Comparison of ENCODE assay signal across 9 cellular contexts in genomic region chr1:36322085-36322785, GRCh38. TPM values are rescaled to one million over a fixed set of nuclear protein-coding genes. Genes with fewer than 3 reads are reported as not detected.
DNase-seq lines count a peak whose midpoint lies in the region; ATAC-seq and TF ChIP-seq lines count a peak whose summit lies in the region.
"Had no signal": no experiment of that assay in that cellular context is flagged by ENCODE, and none has a peak within 500 bp of the region (broad histone marks: within the 10 kb centered on the region; RNA-seq: fewer than 3 reads in every experiment).

No MANE protein-coding gene starts in this region.

- CTCF ChIA-PET in activated naive CD4-positive, alpha-beta T cell treated with anti-CD3 and anti-CD28 coated beads for 36 hours (lab: Charles Lee), result interaction anchor here (0.7 to 1.2 kb wide), 2 partner anchors 22 to 206 kb away, joined by 3 to 5 read pairs; no protein-coding TSS in a partner anchor

- H3K36me3 Mint-ChIP-seq in activated naive CD4-positive, alpha-beta T cell treated with anti-CD3 and anti-CD28 coated beads for 36 hours (ENCODE audit: low read depth), result no peaks in the 10 kb centered on the region
- peaks cover 16% of the 10 kb centered on the region for H3K36me3 Mint-ChIP-seq in dendritic cell treated with granulocyte-macrophage colony-stimulating factor and Interleukin-4, amounts not matched to agents 40 ng/mL and 50 ng/mL, for 4 days (ENCODE audit: low read depth)
- peaks cover 5% of the 10 kb centered on the region for H3K36me3 Mint-ChIP-seq in mesothelial cell of epicardium

- ATAC-seq in upper lobe of right lung (no peak), GM18502 (IDR thresholded peaks at IDR 0.05; ENCODE audit: poor library complexity, unreplicated experiment) (no peak)

- peak overlapping the region; percentile 53 for H3K4me3 Mint-ChIP-seq in activated naive CD4-positive, alpha-beta T cell treated with anti-CD3 and anti-CD28 coated beads for 36 hours
- peak overlapping the region; percentile 83 for H3K4me3 Mint-ChIP-seq in dendritic cell treated with granulocyte-macrophage colony-stimulating factor and Interleukin-4, amounts not matched to agents 40 ng/mL and 50 ng/mL, for 4 days
- peak overlapping the region; percentile 79 for H3K4me3 Mint-ChIP-seq in mesothelial cell of epicardium

- peaks cover 16% of the 10 kb centered on the region for H3K4me1 Mint-ChIP-seq in activated naive CD4-positive, alpha-beta T cell treated with anti-CD3 and anti-CD28 coated beads for 36 hours (ENCODE audit: low read depth)
- H3K4me1 Mint-ChIP-seq in dendritic cell treated with granulocyte-macrophage colony-stimulating factor and Interleukin-4, amounts not matched to agents 40 ng/mL and 50 ng/mL, for 4 days (ENCODE audit: low read depth), result peaks cover 47% of the 10 kb centered on the region
- peaks cover 45% of the 10 kb centered on the region for H3K4me1 Mint-ChIP-seq in mesothelial cell of epicardium

- H3K9me3 ChIP-seq in upper lobe of right lung, result no peaks in the 10 kb centered on the region

- H3K27ac ChIP-seq in upper lobe of right lung, result peak overlapping the region; percentile 75

- H3K27me3 Mint-ChIP-seq in activated naive CD4-positive, alpha-beta T cell treated with anti-CD3 and anti-CD28 coated beads for 36 hours (ENCODE audit: low read depth), result peaks cover 5% of the 10 kb centered on the region
- peaks cover 37% of the 10 kb centered on the region for H3K27me3 Mint-ChIP-seq in dendritic cell treated with granulocyte-macrophage colony-stimulating factor and Interleukin-4, amounts not matched to agents 40 ng/mL and 50 ng/mL, for 4 days
- peaks cover 8% of the 10 kb centered on the region for H3K27me3 Mint-ChIP-seq in mesothelial cell of epicardium (ENCODE audit: low read depth)

- no peak for DNase-seq in activated naive CD4-positive, alpha-beta T cell treated with anti-CD3 and anti-CD28 coated beads for 36 hours
- no peak for DNase-seq in activated naive CD4-positive, alpha-beta T cell treated with anti-CD3 and anti-CD28 coated beads, Interleukin-2, amount 50 U/mL, for 16 hours
- DNase-seq in mesothelial cell of epicardium (ENCODE audit: low spot score in 2 of 2, unreplicated experiment in 2 of 2) (peak in 1 of 2 experiments; percentile 49), upper lobe of right lung (no peak), NCI-H526 treated with DMSO at 0.1 percent for 48 hours (lab: John Stamatoyannopoulos, UW) (no peak), DMS 273 treated with DMSO at 0.1 percent for 48 hours (lab: John Stamatoyannopoulos, UW) (no peak)
- DNase-seq: kidney glomerular epithelial cell had no signal

- TF ChIP-seq CTCF in mesothelial cell of epicardium (IDR thresholded peaks at IDR 0.05; ENCODE audit: unreplicated experiment), result no peak
- no peak for TF ChIP-seq CTCF in upper lobe of right lung (IDR thresholded peaks at IDR 0.05)

- H3K27me3 ChIP-seq in upper lobe of right lung, result no peaks in the 10 kb centered on the region

- no peak overlapping the region for H3K27ac Mint-ChIP-seq in activated naive CD4-positive, alpha-beta T cell treated with anti-CD3 and anti-CD28 coated beads for 36 hours
- no peak overlapping the region for H3K27ac Mint-ChIP-seq in dendritic cell treated with granulocyte-macrophage colony-stimulating factor and Interleukin-4, amounts not matched to agents 40 ng/mL and 50 ng/mL, for 4 days
- peak overlapping the region; percentile 93 for H3K27ac Mint-ChIP-seq in mesothelial cell of epicardium

- H3K4me3 ChIP-seq in upper lobe of right lung, result peak overlapping the region; percentile 78

- peaks cover 31% of the 10 kb centered on the region for H3K4me1 ChIP-seq in upper lobe of right lung

- no peaks in the 10 kb centered on the region for H3K9me3 Mint-ChIP-seq in activated naive CD4-positive, alpha-beta T cell treated with anti-CD3 and anti-CD28 coated beads for 36 hours
- H3K9me3 Mint-ChIP-seq in dendritic cell treated with granulocyte-macrophage colony-stimulating factor and Interleukin-4, amounts not matched to agents 40 ng/mL and 50 ng/mL, for 4 days, result no peaks in the 10 kb centered on the region
- H3K9me3 Mint-ChIP-seq in mesothelial cell of epicardium, result no peaks in the 10 kb centered on the region

- no peaks in the 10 kb centered on the region for H3K36me3 ChIP-seq in upper lobe of right lung

- intact Hi-C loops in activated naive CD4-positive, alpha-beta T cell treated with anti-CD3 and anti-CD28 coated beads for 36 hours (cut with micrococcal nuclease), result loop anchor here (2.0 kb wide), 1 partner anchor 15 kb away; the partner anchor contains the start of gene SH3D21
- intact Hi-C loops in dendritic cell treated with granulocyte-macrophage colony-stimulating factor and Interleukin-4, amounts not matched to agents 40 ng/mL and 50 ng/mL, for 4 days (cut with micrococcal nuclease), result loop anchor here (2.0 to 5.0 kb wide), 2 partner anchors 15 to 45 kb away; partner anchors contain the start of gene SH3D21
- intact Hi-C loops in upper lobe of right lung (cut with DNase I), result no loop called here

RNA-seq across cellular contexts. Expression of gene EVA1B, which starts 1.2 kb away (rescaled TPM):
- 1 to 10 TPM; 1.9 to 2.1 TPM for total RNA-seq in activated naive CD4-positive, alpha-beta T cell treated with anti-CD3 and anti-CD28 coated beads for 36 hours
- total RNA-seq in mesothelial cell of epicardium, result 78.1 to 80.4 TPM (median 80.4 TPM) in 3 replicates
- total RNA-seq in upper lobe of right lung, result 27.2 TPM

RNA-seq across cellular contexts. Expression of gene SH3D21, which starts 16.1 kb away (rescaled TPM):
- 1 to 10 TPM; 2.3 to 2.7 TPM for total RNA-seq in activated naive CD4-positive, alpha-beta T cell treated with anti-CD3 and anti-CD28 coated beads for 36 hours
- total RNA-seq in mesothelial cell of epicardium, result 44.3 to 47.1 TPM (median 47.0 TPM) in 3 replicates
- 10.2 TPM for total RNA-seq in upper lobe of right lung
